In genomic region chr1:64240209-64240608, GRCh38 we compare ENCODE assay signal across 21 cellular contexts. TPM values are rescaled to one million over a fixed set of nuclear protein-coding genes. Genes with fewer than 3 reads are reported as not detected.
A peak's percentile ranks its signal among the peaks of the same experiment; 100 is the strongest.
DNase-seq lines count a peak whose midpoint lies in the region; FAIRE-seq and TF ChIP-seq lines count a peak whose summit lies in the region.
"Had no signal": no experiment of that assay in that cellular context is flagged by ENCODE, and none has a peak within 500 bp of the region (broad histone marks: within the 10 kb centered on the region; RNA-seq: fewer than 3 reads in every experiment).

No MANE protein-coding gene starts in this region.

- H2AFZ ChIP-seq in osteoblast (ENCODE audit: low read length): no peak overlapping the region

- H3K4me3 ChIP-seq in osteoblast (ENCODE audit: insufficient read depth, low read length): no peak overlapping the region
- H3K4me3 ChIP-seq: breast epithelium, GM12878, sigmoid colon had no signal

- H3K4me2 ChIP-seq in osteoblast (ENCODE audit: insufficient read depth, low read length): no peak overlapping the region

- no peaks in the 10 kb centered on the region for H3K27me3 ChIP-seq in osteoblast (ENCODE audit: insufficient read depth, low read length)
- H3K27me3 ChIP-seq: breast epithelium, sigmoid colon had no signal

- no peaks in the 10 kb centered on the region for H3K36me3 ChIP-seq in osteoblast (ENCODE audit: insufficient read depth, low read length)
- H3K36me3 ChIP-seq: breast epithelium, sigmoid colon had no signal

- H4K20me1 ChIP-seq in osteoblast (ENCODE audit: insufficient read depth, low read length): no peaks in the 10 kb centered on the region

- H3K4me1 ChIP-seq in osteoblast (ENCODE audit: insufficient read depth, low read length): peaks cover 14% of the 10 kb centered on the region
- H3K4me1 ChIP-seq: breast epithelium had no signal

- peak; percentile 58 for TF ChIP-seq CTCF in osteoblast (IDR thresholded peaks at IDR 0.05; ENCODE audit: extremely low read depth, low read depth, low read length)

- no peak overlapping the region for H3K27ac ChIP-seq in osteoblast (ENCODE audit: low read depth, low read length)
- H3K27ac ChIP-seq: breast epithelium, sigmoid colon had no signal

- in situ Hi-C loops in ACHN (cut with HindIII; ENCODE audit: low pct_ligation_motif_present, low pct_unique_long_range_greater_than_20kb, low sequenced_read_pairs): no loop called here

- no peaks in the 10 kb centered on the region for H3K79me2 ChIP-seq in osteoblast (ENCODE audit: insufficient read depth, low read length)

- DNase-seq in GM03348 (ENCODE audit: low spot score) (peak; percentile 36), RPMI7951 (ENCODE audit: low read depth) (peak; percentile 37), fibroblast of gingiva (ENCODE audit: low read depth) (peak; percentile 21), osteoblast (ENCODE audit: insufficient read length, low spot score, missing footprints) (no peak), frontal cortex (ENCODE audit: low spot score in 2 of 2) (no peak), ACHN (no peak), HuH-7.5 (ENCODE audit: low spot score) (no peak)
- DNase-seq: activated naive CD4-positive, alpha-beta T cell treated with Interleukin-2 at 50 U/mL for 16 hours; Calu3; KG1; NCI-H1105 treated with DMSO at 0.1 percent for 48 hours; NCI-H82; sigmoid colon; stimulated activated CD4-positive, alpha-beta T cell treated with anti-CD3 and anti-CD28 coated beads, Interleukin-2, amount 100 ng/mL, for 24 hours had no signal

- FAIRE-seq in frontal cortex (lab: Jason Lieb, UNC): no peak
- FAIRE-seq: GM12878, RCC 7860 had no signal

- no peaks in the 10 kb centered on the region for H3K9me3 ChIP-seq in osteoblast (ENCODE audit: low read depth, low read length)
- H3K9me3 ChIP-seq: breast epithelium, sigmoid colon had no signal

RNA-seq across cellular contexts. Expression of gene UBE2U, which starts 36.8 kb away (rescaled TPM):
- not detected in 2 replicates for total RNA-seq in RPMI7951 (2014; rRNA removed; shearing (Covaris generic))
- total RNA-seq in osteoblast: not detected in 2 replicates
- total RNA-seq in frontal cortex: not detected
- total RNA-seq: breast epithelium, Calu3, esophagus mucosa, G401, GM12878, left lobe of liver, sigmoid colon, subcutaneous adipose tissue had no signal

Comparison
In these comparisons a context has a peak if more than half of its experiments do, and no peak if none do; other contexts are left out.
1. DNase-seq: peak in GM03348 (single experiment), RPMI7951 (single experiment) and fibroblast of gingiva (single experiment); none in osteoblast (single experiment), frontal cortex (0 of 2), ACHN (single experiment) and HuH-7.5 (single experiment).